15 cellular contexts compared by ENCODE assay signal in genomic region chr2:69464575-69464974, GRCh38. TPM values are rescaled to one million over a fixed set of nuclear protein-coding genes. Genes with fewer than 3 reads are reported as not detected.
DNase-seq lines count a peak whose midpoint lies in the region; ATAC-seq and TF ChIP-seq lines count a peak whose summit lies in the region.
"Had no signal": no experiment of that assay in that cellular context is flagged by ENCODE, and none has a peak within 500 bp of the region (broad histone marks: within the 10 kb centered on the region; RNA-seq: fewer than 3 reads in every experiment).

No MANE protein-coding gene starts in this region.

- H3K9me3 ChIP-seq in DND-41 (ENCODE audit: insufficient read depth, low read length, severe bottlenecking) (no peaks in the 10 kb centered on the region), gastrocnemius medialis (no peaks in the 10 kb centered on the region)
- H3K9me3 ChIP-seq: esophagus muscularis mucosa, lower lobe of right lung, tibial artery had no signal

- H3K9me3 Mint-ChIP-seq in glutamatergic neuron (ENCODE audit: unreplicated experiment) (peaks cover 8% of the 10 kb centered on the region), type B pancreatic cell (no peaks in the 10 kb centered on the region)

- H2BK5ac ChIP-seq in mesendoderm (ENCODE audit: low read length) = no peak overlapping the region

- no peak overlapping the region for H3K18ac ChIP-seq in mesendoderm (ENCODE audit: low read length)

- H3K4ac ChIP-seq in mesendoderm (ENCODE audit: low read depth, low read length) = no peak overlapping the region

- H3K36me3 ChIP-seq in DND-41 (ENCODE audit: insufficient read depth, low read length) (peaks cover 62% of the 10 kb centered on the region), gastrocnemius medialis (peaks cover 0 to 11% of the 10 kb centered on the region in 2 donors), mesendoderm (ENCODE audit: control insufficient read depth, insufficient read depth, low read length) (peaks cover 3% of the 10 kb centered on the region)

- in situ Hi-C loops in gastrocnemius medialis (cut with MboI; ENCODE audit: low sequenced_read_pairs in 4 of 4) = no loop called here

- H3K56ac ChIP-seq in mesendoderm (ENCODE audit: low read length) = no peak overlapping the region

- H2AK5ac ChIP-seq in mesendoderm (ENCODE audit: low read length) = no peak overlapping the region

- H4K5ac ChIP-seq in mesendoderm (ENCODE audit: low read length) = no peak overlapping the region

- H3K79me2 ChIP-seq in DND-41 (ENCODE audit: insufficient read depth, low read length) (no peaks in the 10 kb centered on the region), mesendoderm (ENCODE audit: control insufficient read depth, insufficient read depth, low read length) (no peaks in the 10 kb centered on the region)

- H3K36me3 Mint-ChIP-seq in glutamatergic neuron (ENCODE audit: unreplicated experiment) (peaks cover 4% of the 10 kb centered on the region), type B pancreatic cell (peaks cover 11% of the 10 kb centered on the region)

- H3K4me3 ChIP-seq in DND-41 (ENCODE audit: low read depth in 1 of 2, low read length in 2 of 2) = no peak overlapping the region
- H3K4me3 ChIP-seq in gastrocnemius medialis = no peak overlapping the region
- H3K4me3 ChIP-seq in mesendoderm (ENCODE audit: low read length) = no peak overlapping the region
- H3K4me3 ChIP-seq: esophagus muscularis mucosa, lower lobe of right lung, tibial artery had no signal

- H3K27me3 ChIP-seq in DND-41 (ENCODE audit: insufficient read depth, low read length, poor library complexity) (no peaks in the 10 kb centered on the region), gastrocnemius medialis (no peaks in the 10 kb centered on the region), mesendoderm (ENCODE audit: insufficient read depth, low read length, poor library complexity) (no peaks in the 10 kb centered on the region)
- H3K27me3 ChIP-seq: esophagus muscularis mucosa, tibial artery had no signal

- H3K4me1 ChIP-seq in DND-41 (ENCODE audit: insufficient read depth, low read length) (no peaks in the 10 kb centered on the region), gastrocnemius medialis (no peaks in the 10 kb centered on the region), mesendoderm (ENCODE audit: control insufficient read depth, low read depth, low read length) (peaks cover under 1% of the 10 kb centered on the region)
- H3K4me1 ChIP-seq: lower lobe of right lung, tibial artery had no signal

- peaks cover 23% of the 10 kb centered on the region for H3K4me1 Mint-ChIP-seq in glutamatergic neuron (ENCODE audit: low read depth, unreplicated experiment)
- H3K4me1 Mint-ChIP-seq in type B pancreatic cell (ENCODE audit: unreplicated experiment) = no peaks in the 10 kb centered on the region

- H3K4me3 Mint-ChIP-seq in glutamatergic neuron (ENCODE audit: unreplicated experiment) (peak overlapping the region; percentile 4), type B pancreatic cell (no peak overlapping the region)
- H3K4me3 Mint-ChIP-seq: brain had no signal

- H2BK15ac ChIP-seq in mesendoderm (replicated peaks; ENCODE audit: low read depth) = no peak overlapping the region

- H3K4me2 ChIP-seq in DND-41 (ENCODE audit: insufficient read depth, low read length) (no peak overlapping the region), mesendoderm (ENCODE audit: low read length) (no peak overlapping the region)

- ATAC-seq in DND-41 (ENCODE audit: insufficient read depth, low read depth) (peak; percentile 44), gastrocnemius medialis (peak in 1 of 2 donors; percentile 40), GM18517 (IDR thresholded peaks at IDR 0.05; ENCODE audit: unreplicated experiment) (no peak)

- H2BK120ac ChIP-seq in mesendoderm (ENCODE audit: low read depth, low read length) = no peak overlapping the region

- H3K27me3 Mint-ChIP-seq in glutamatergic neuron (ENCODE audit: unreplicated experiment) (no peaks in the 10 kb centered on the region), type B pancreatic cell (no peaks in the 10 kb centered on the region)
- H3K27me3 Mint-ChIP-seq: brain had no signal

- H4K8ac ChIP-seq in mesendoderm (ENCODE audit: low read depth, low read length) = no peak overlapping the region

- H3K27ac Mint-ChIP-seq in glutamatergic neuron (ENCODE audit: unreplicated experiment) (peak overlapping the region; percentile 96), type B pancreatic cell (no peak overlapping the region)

- DNase-seq in DND-41 (no peak), SHP77 treated with DMSO at 0.1 percent for 48 hours (lab: John Stamatoyannopoulos, UW) (peak; percentile 58), glutamatergic neuron (peak; percentile 45), gastrocnemius medialis (no peak), mesendoderm (no peak), type B pancreatic cell (ENCODE audit: extremely low spot score, unreplicated experiment) (no peak), NCI-H2227 treated with DMSO at 0.1 percent for 48 hours (lab: John Stamatoyannopoulos, UW) (no peak)
- DNase-seq: DMS79, lower lobe of right lung, NCI-H1417, T-helper 9 cell had no signal

- TF ChIP-seq CTCF in DND-41 (IDR thresholded peaks at IDR 0.05; ENCODE audit: borderline replicate concordance, extremely low read depth, low read length, poor library complexity, severe bottlenecking) (no peak), glutamatergic neuron (IDR thresholded peaks at IDR 0.05; ENCODE audit: partially characterized antibody, unreplicated experiment) (no peak), gastrocnemius medialis (IDR thresholded peaks at IDR 0.05 in 4 of 5, conservative IDR thresholded peaks at IDR 0.05 in 1 of 5) (no peak), type B pancreatic cell (conservative IDR thresholded peaks at IDR 0.05) (no peak)

- H3K9ac ChIP-seq in DND-41 (ENCODE audit: low read depth, low read length) (no peak overlapping the region), mesendoderm (ENCODE audit: low read length) (no peak overlapping the region)

- H3K27ac ChIP-seq in DND-41 (ENCODE audit: low read length) (no peak overlapping the region), gastrocnemius medialis (peak overlapping the region in 3 of 4 donors; percentile 31 to 46 (median 36)), mesendoderm (ENCODE audit: low read depth, low read length) (no peak overlapping the region)
- H3K27ac ChIP-seq: lower lobe of right lung, tibial artery had no signal

- no peak for TF ChIP-seq POLR2A in gastrocnemius medialis (IDR thresholded peaks at IDR 0.05)

- no peak overlapping the region for H2AFZ ChIP-seq in DND-41 (ENCODE audit: low read depth, low read length)

- H4K20me1 ChIP-seq in DND-41 (ENCODE audit: insufficient read depth, low read length) = 0 out of 2 replicates have a peak, but pooled peaks cover 9% of the 10 kb centered on the region

- intact Hi-C loops in gastrocnemius medialis (cut with DNase I; ENCODE audit: low total_unique reads) = no loop called here

- no peaks in the 10 kb centered on the region for H3K79me1 ChIP-seq in mesendoderm (ENCODE audit: low read length)

- no peak overlapping the region for H3K23ac ChIP-seq in mesendoderm (ENCODE audit: low read length)

- no CpG with 5 or more reads among the region's 3 CpGs for WGBS in mesendoderm (ENCODE audit: extremely low coverage, insufficient coverage, low lambda C conversion rate)

RNA-seq across cellular contexts. Expression of gene NFU1, which starts 27.3 kb away (rescaled TPM):
- 40.0 TPM for total RNA-seq in glutamatergic neuron (ENCODE audit: unreplicated experiment)
- 10 to 100 TPM; 41.4 to 73.1 (median 68.1) TPM for total RNA-seq in gastrocnemius medialis
- 96.6 TPM for polyA plus RNA-seq in mesendoderm (2013, experiment 1 of 2)
- polyA plus RNA-seq in mesendoderm (2013, experiment 2 of 2) = 97.0 TPM
- 33.3 and 34.0 TPM in 2 replicates for total RNA-seq in type B pancreatic cell (ENCODE audit: low replicate concordance)

Comparison
In these comparisons a context has a peak if more than half of its experiments do, and no peak if none do; other contexts are left out.
1. DNase-seq: peak in SHP77 treated with DMSO at 0.1 percent for 48 hours (single experiment) and glutamatergic neuron (single experiment); none in DND-41 (single experiment), gastrocnemius medialis (0 of 2), mesendoderm (single experiment), type B pancreatic cell (single experiment) and NCI-H2227 treated with DMSO at 0.1 percent for 48 hours (single experiment).
2. H3K27ac ChIP-seq: peak in gastrocnemius medialis (3 of 4); none in DND-41 (single experiment) and mesendoderm (single experiment).